In genomic region chr14:39368261-39368959, GRCh38 we compare ENCODE assay signal across 8 cellular contexts.
A peak's percentile ranks its signal among the peaks of the same experiment; 100 is the strongest.
DNase-seq lines count a peak whose midpoint lies in the region; ATAC-seq and TF ChIP-seq lines count a peak whose summit lies in the region.

No MANE protein-coding gene starts in this region.

- H3K9me3 Mint-ChIP-seq in osteocyte (ENCODE audit: unreplicated experiment) = peaks cover 11% of the 10 kb centered on the region

- TF ChIP-seq POLR2A in suprapubic skin (IDR thresholded peaks at IDR 0.05) = no peak

- peaks cover 19% of the 10 kb centered on the region for H3K36me3 Mint-ChIP-seq in osteocyte (ENCODE audit: unreplicated experiment)

- H3K4me3 ChIP-seq in WERI-Rb-1 (ENCODE audit: low read depth, low read length) = no peak overlapping the region
- H3K4me3 ChIP-seq in suprapubic skin = no peak overlapping the region

- H3K27ac ChIP-seq in WERI-Rb-1 (no peak overlapping the region), suprapubic skin (no peak overlapping the region)

- ATAC-seq in HG02678 (IDR thresholded peaks at IDR 0.05; ENCODE audit: unreplicated experiment) = no peak

- H3K4me1 ChIP-seq in suprapubic skin = no peaks in the 10 kb centered on the region

- H3K4me1 Mint-ChIP-seq in osteocyte (ENCODE audit: unreplicated experiment) = peaks cover 4% of the 10 kb centered on the region

- H3K27me3 ChIP-seq in WERI-Rb-1 (ENCODE audit: insufficient read depth, low read depth, severe bottlenecking) (no peaks in the 10 kb centered on the region), suprapubic skin (no peaks in the 10 kb centered on the region)

- H3K4me3 Mint-ChIP-seq in osteocyte (ENCODE audit: unreplicated experiment) = no peak overlapping the region

- H3K36me3 ChIP-seq in WERI-Rb-1 (no peaks in the 10 kb centered on the region), suprapubic skin (peaks cover 13% of the 10 kb centered on the region)

- no peaks in the 10 kb centered on the region for H3K27me3 Mint-ChIP-seq in osteocyte (ENCODE audit: unreplicated experiment)

- peak; percentile 47; the same call in 2 of the 3 replicates for TF ChIP-seq CTCF in GM12872 (IDR thresholded peaks at IDR 0.05; ENCODE audit: insufficient read depth, low read depth, low read length)
- TF ChIP-seq CTCF in WERI-Rb-1 (IDR thresholded peaks at IDR 0.05; ENCODE audit: low read depth, low read length) = peak; percentile 46; the same call in 1 of the 2 replicates
- TF ChIP-seq CTCF in osteocyte (IDR thresholded peaks at IDR 0.05) = peak; percentile 76
- TF ChIP-seq CTCF in suprapubic skin (IDR thresholded peaks at IDR 0.05) = peak in 1 of 2 donors; percentile 26

- H3K9me3 ChIP-seq in WERI-Rb-1 (ENCODE audit: severe bottlenecking) (no peaks in the 10 kb centered on the region), suprapubic skin (no peaks in the 10 kb centered on the region)

- peak; percentile 47 for DNase-seq in AG08396 (ENCODE audit: low spot score)
- peak; percentile 84 for DNase-seq in NCI-H146 (lab: John Stamatoyannopoulos, UW)
- DNase-seq in WERI-Rb-1 = peak; percentile 53
- peak; percentile 71 for DNase-seq in fibroblast of the conjunctiva (ENCODE audit: low read depth)
- no peak for DNase-seq in osteocyte (ENCODE audit: extremely low spot score, unreplicated experiment)
- no peak for DNase-seq in suprapubic skin (ENCODE audit: low spot score in 2 of 2)

- no peak for TF ChIP-seq EP300 in suprapubic skin (IDR thresholded peaks at IDR 0.05)

- H3K27ac Mint-ChIP-seq in osteocyte (ENCODE audit: unreplicated experiment) = no peak overlapping the region

- WGBS in suprapubic skin = 52% methylated on average over 4 of the region's 4 CpGs

Comparison
In these comparisons a context has a peak if more than half of its experiments do, and no peak if none do; other contexts are left out.
1. DNase-seq: peak in AG08396 (single experiment), NCI-H146 (single experiment), WERI-Rb-1 (single experiment) and fibroblast of the conjunctiva (single experiment); none in osteocyte (single experiment) and suprapubic skin (0 of 2).